Comparison of ENCODE assay signal across 8 cellular contexts in genomic region chr3:14467723-14468620, GRCh38.
DNase-seq lines count a peak whose midpoint lies in the region; ATAC-seq and TF ChIP-seq lines count a peak whose summit lies in the region.
"Had no signal": no experiment of that assay in that cellular context is flagged by ENCODE, and none has a peak within 500 bp of the region (broad histone marks: within the 10 kb centered on the region; RNA-seq: fewer than 3 reads in every experiment).

No MANE protein-coding gene starts in this region.

- no peak for TF ChIP-seq POLR2A in erythroblast (IDR thresholded peaks at IDR 0.05; ENCODE audit: low read length)

- no peaks in the 10 kb centered on the region for H3K27me3 Mint-ChIP-seq in nephron progenitor cell (ENCODE audit: low read depth, poor library complexity)

- peaks cover 31% of the 10 kb centered on the region for H3K4me1 Mint-ChIP-seq in nephron progenitor cell

- H3K36me3 Mint-ChIP-seq in nephron progenitor cell (ENCODE audit: low read depth): peaks cover 52% of the 10 kb centered on the region

- H3K27ac ChIP-seq in aorta (ENCODE audit: low read depth in 1 of 2, low read length in 2 of 2): no peak overlapping the region

- no peaks in the 10 kb centered on the region for H3K27me3 ChIP-seq in aorta (ENCODE audit: control insufficient read depth in 1 of 2, insufficient read depth in 2 of 2, low read length in 1 of 2)

- intact Hi-C loops in aorta (cut with DNase I): loop anchor here (2.0 to 5.0 kb wide), 3 partner anchors 207 to 571 kb away; no protein-coding TSS in a partner anchor

- H3K9me3 Mint-ChIP-seq in nephron progenitor cell: peaks cover 7% of the 10 kb centered on the region
- H3K9me3 Mint-ChIP-seq: T-helper 1 cell treated with Interleukin-12 subunit alpha and Interleukin-12 subunit beta and Interleukin-4 antibody, amounts not matched to agents 30 μg/mL and 1 μg/mL, for 36 hours had no signal

- H3K27ac Mint-ChIP-seq in nephron progenitor cell: no peak overlapping the region
- H3K27ac Mint-ChIP-seq: T-helper 1 cell treated with Interleukin-12 subunit alpha and Interleukin-12 subunit beta and Interleukin-4 antibody, amounts not matched to agents 30 μg/mL and 1 μg/mL, for 36 hours had no signal

- TF ChIP-seq CTCF in GM12865 (IDR thresholded peaks at IDR 0.05; ENCODE audit: insufficient read depth, low read depth, low read length, missing control alignments): peak; percentile 81
- TF ChIP-seq CTCF in nephron progenitor cell (IDR thresholded peaks at IDR 0.05): peak; percentile 80

- H3K4me1 ChIP-seq in aorta (ENCODE audit: control insufficient read depth in 1 of 2, insufficient read depth in 2 of 2, low read length in 2 of 2): no peaks in the 10 kb centered on the region

- ATAC-seq in aorta (ENCODE audit: low FRiP score): peak; percentile 78

- H3K9me3 ChIP-seq in aorta (ENCODE audit: control insufficient read depth, low read length): no peaks in the 10 kb centered on the region

- WGBS in aorta, 2 donors: 58 to 61% methylated on average over 18 of the region's 18 CpGs

- H3K4me3 ChIP-seq in GM12865 (ENCODE audit: low read depth, low read length) (no peak overlapping the region), aorta (ENCODE audit: low read length in 2 of 2) (no peak overlapping the region)

- DNase-seq in GM12865 (ENCODE audit: low read depth) (peak; percentile 36), NAMALWA (ENCODE audit: low spot score) (peak; percentile 60), activated T-cell treated with anti-CD3 and anti-CD28 coated beads for 24 hours (ENCODE audit: low read depth) (peak; percentile 23), erythroblast (lab: John Stamatoyannopoulos, UW) (peak; percentile 33 to 62), nephron progenitor cell (peak; percentile 71), aorta (no peak), mesenteric fat pad (ENCODE audit: low spot score) (no peak)

- H3K36me3 ChIP-seq in aorta (ENCODE audit: control insufficient read depth in 1 of 2, insufficient read depth in 2 of 2, low read length in 1 of 2): no peaks in the 10 kb centered on the region

- no peak overlapping the region for H3K4me3 Mint-ChIP-seq in nephron progenitor cell
- H3K4me3 Mint-ChIP-seq: T-helper 1 cell treated with Interleukin-12 subunit alpha and Interleukin-12 subunit beta and Interleukin-4 antibody, amounts not matched to agents 30 μg/mL and 1 μg/mL, for 36 hours had no signal

Comparison
In these comparisons a context has a peak if more than half of its experiments do, and no peak if none do; other contexts are left out.
1. DNase-seq: peak in GM12865 (single experiment), NAMALWA (single experiment), activated T-cell treated with anti-CD3 and anti-CD28 coated beads for 24 hours (single experiment), erythroblast (2 of 2) and nephron progenitor cell (single experiment); none in aorta (0 of 2) and mesenteric fat pad (single experiment).